24 cellular contexts compared by ENCODE assay signal in genomic region chr13:48678316-48678715, GRCh38. TPM values are rescaled to one million over a fixed set of nuclear protein-coding genes. Genes with fewer than 3 reads are reported as not detected.
"Had no signal": no experiment of that assay in that cellular context is flagged by ENCODE, and none has a peak within 500 bp of the region (broad histone marks: within the 10 kb centered on the region; RNA-seq: fewer than 3 reads in every experiment).

No MANE protein-coding gene starts in this region.

- H3K4me3 Mint-ChIP-seq: activated B cell treated with CpG ODN at 0.5 μM for 24 hours; activated CD4-positive, alpha-beta T cell treated with anti-CD3 and anti-CD28 coated beads for 36 hours; activated naive CD4-positive, alpha-beta T cell treated with anti-CD3 and anti-CD28 coated beads, Interleukin-2, amount 50 U/mL, for 24 hours; memory B cell; stimulated activated effector memory CD8-positive, alpha-beta T cell treated with anti-CD3 and anti-CD28 coated beads, Interleukin-12 subunit alpha, Interleukin-12 subunit beta, amount 100 ng/mL, for 72 hours; stimulated activated naive CD8-positive, alpha-beta T cell treated with anti-CD3 and anti-CD28 coated beads, Interleukin-15, amount 100 ng/mL, for 72 hours had no signal

- H3K9me3 Mint-ChIP-seq: activated naive CD4-positive, alpha-beta T cell treated with anti-CD3 and anti-CD28 coated beads, Interleukin-2, amount 50 U/mL, for 24 hours; stimulated activated effector memory CD8-positive, alpha-beta T cell treated with anti-CD3 and anti-CD28 coated beads, Interleukin-12 subunit alpha, Interleukin-12 subunit beta, amount 100 ng/mL, for 72 hours had no signal

- H3K4me1 Mint-ChIP-seq: activated B cell treated with CpG ODN at 0.5 μM for 24 hours, memory B cell had no signal

- H3K27me3 ChIP-seq: ascending aorta, brain microvascular endothelial cell, hepatocyte, suprapubic skin, tibial nerve had no signal

- FAIRE-seq: islet of Langerhans, small intestine had no signal

- H3K4me1 ChIP-seq: ascending aorta, suprapubic skin, tibial nerve had no signal

- H3K4me2 ChIP-seq: hepatocyte had no signal

- H3K9me3 ChIP-seq: ascending aorta, suprapubic skin had no signal

- H3K27ac Mint-ChIP-seq: activated B cell treated with CpG ODN at 0.5 μM for 24 hours; activated CD4-positive, alpha-beta T cell treated with anti-CD3 and anti-CD28 coated beads for 36 hours; activated naive CD4-positive, alpha-beta T cell treated with anti-CD3 and anti-CD28 coated beads, Interleukin-2, amount 50 U/mL, for 24 hours; memory B cell; stimulated activated naive CD8-positive, alpha-beta T cell treated with anti-CD3 and anti-CD28 coated beads, Interleukin-15, amount 100 ng/mL, for 72 hours had no signal

- H3K27ac ChIP-seq: ascending aorta, brain microvascular endothelial cell, hepatocyte, suprapubic skin, tibial nerve had no signal

- H3K4me3 ChIP-seq: ascending aorta, hepatocyte, suprapubic skin, tibial nerve had no signal

- H3K36me3 Mint-ChIP-seq: stimulated activated effector memory CD8-positive, alpha-beta T cell treated with anti-CD3 and anti-CD28 coated beads, Interleukin-12 subunit alpha, Interleukin-12 subunit beta, amount 100 ng/mL, for 72 hours had no signal

- H3K36me3 ChIP-seq: ascending aorta, brain microvascular endothelial cell, suprapubic skin, tibial nerve had no signal

- DNase-seq: activated B cell treated with CpG ODN at 0.5 μM for 24 hours; activated CD4-positive, alpha-beta T cell treated with anti-CD3 and anti-CD28 coated beads for 36 hours; activated CD4-positive, alpha-beta T cell treated with anti-CD3 and anti-CD28 coated beads, Interleukin-2, amount 50 U/mL, for 48 hours; activated gamma-delta T cell; brain microvascular endothelial cell; caudate nucleus; dermis blood vessel endothelial cell; effector CD8-positive, alpha-beta T cell; foreskin melanocyte; posterior cingulate gyrus; small intestine; stimulated activated CD4-positive, alpha-beta T cell treated with anti-CD3 and anti-CD28 coated beads, Interleukin-2, amount 100 ng/mL, for 24 hours; stimulated activated naive CD8-positive, alpha-beta T cell treated with anti-CD3 and anti-CD28 coated beads, Interleukin-15, amount 100 ng/mL, for 72 hours; T-helper 1 cell; T-helper 9 cell had no signal

- H2AFZ ChIP-seq: hepatocyte had no signal

- H3K27me3 Mint-ChIP-seq: activated CD4-positive, alpha-beta T cell treated with anti-CD3 and anti-CD28 coated beads for 36 hours; activated naive CD4-positive, alpha-beta T cell treated with anti-CD3 and anti-CD28 coated beads, Interleukin-2, amount 50 U/mL, for 24 hours; stimulated activated naive CD8-positive, alpha-beta T cell treated with anti-CD3 and anti-CD28 coated beads, Interleukin-15, amount 100 ng/mL, for 72 hours had no signal

- ATAC-seq: activated CD4-positive, alpha-beta T cell treated with anti-CD3 and anti-CD28 coated beads for 36 hours; sciatic nerve; stimulated activated effector memory CD8-positive, alpha-beta T cell treated with anti-CD3 and anti-CD28 coated beads, Interleukin-12 subunit alpha, Interleukin-12 subunit beta, amount 100 ng/mL, for 72 hours; stimulated activated naive CD8-positive, alpha-beta T cell treated with anti-CD3 and anti-CD28 coated beads, Interleukin-15, amount 100 ng/mL, for 72 hours had no signal

RNA-seq across cellular contexts. Expression of gene CYSLTR2, which starts 24.6 kb away (rescaled TPM):
- total RNA-seq: dermis blood vessel endothelial cell had no signal
